8 cellular contexts compared by ENCODE assay signal in genomic region chr13:28138012-28138755, GRCh38.
DNase-seq lines count a peak whose midpoint lies in the region; ATAC-seq lines count a peak whose summit lies in the region.

A gene with protein sequence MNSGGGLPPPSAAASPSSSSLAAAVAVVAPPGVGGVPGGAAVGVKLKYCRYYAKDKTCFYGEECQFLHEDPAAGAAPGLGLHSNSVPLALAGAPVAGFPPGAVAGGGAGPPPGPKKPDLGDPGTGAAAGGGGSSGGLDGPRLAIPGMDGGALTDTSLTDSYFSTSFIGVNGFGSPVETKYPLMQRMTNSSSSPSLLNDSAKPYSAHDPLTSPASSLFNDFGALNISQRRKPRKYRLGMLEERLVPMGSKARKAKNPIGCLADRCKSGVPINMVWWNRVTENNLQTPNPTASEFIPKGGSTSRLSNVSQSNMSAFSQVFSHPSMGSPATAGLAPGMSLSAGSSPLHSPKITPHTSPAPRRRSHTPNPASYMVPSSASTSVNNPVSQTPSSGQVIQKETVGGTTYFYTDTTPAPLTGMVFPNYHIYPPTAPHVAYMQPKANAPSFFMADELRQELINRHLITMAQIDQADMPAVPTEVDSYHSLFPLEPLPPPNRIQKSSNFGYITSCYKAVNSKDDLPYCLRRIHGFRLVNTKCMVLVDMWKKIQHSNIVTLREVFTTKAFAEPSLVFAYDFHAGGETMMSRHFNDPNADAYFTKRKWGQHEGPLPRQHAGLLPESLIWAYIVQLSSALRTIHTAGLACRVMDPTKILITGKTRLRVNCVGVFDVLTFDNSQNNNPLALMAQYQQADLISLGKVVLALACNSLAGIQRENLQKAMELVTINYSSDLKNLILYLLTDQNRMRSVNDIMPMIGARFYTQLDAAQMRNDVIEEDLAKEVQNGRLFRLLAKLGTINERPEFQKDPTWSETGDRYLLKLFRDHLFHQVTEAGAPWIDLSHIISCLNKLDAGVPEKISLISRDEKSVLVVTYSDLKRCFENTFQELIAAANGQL (plus strand): TSS chr13:28138545. CDS start chr13:28138658, 113 bp downstream.

- peak within 1 kb of the TSS; percentile 96 for H3K27ac ChIP-seq in caudate nucleus (ENCODE audit: low read depth, low read length)

- DNase-seq in ACHN: peak; percentile 86
- DNase-seq in NCI-H345 (lab: John Stamatoyannopoulos, UW): peak; percentile 84
- peak; percentile 70 to 87 (median 84) for DNase-seq in activated CD4-positive, CD25-positive, alpha-beta regulatory T cell (lab: John Stamatoyannopoulos, UW)
- peak; percentile 9 to 92 (median 83) for DNase-seq in caudate nucleus (lab: John Stamatoyannopoulos, UW)
- DNase-seq in iris pigment epithelial cell (ENCODE audit: low read depth): peak; percentile 91
- DNase-seq in stimulated activated CD4-positive, alpha-beta T cell treated with anti-CD3 and anti-CD28 coated beads, Interleukin-12 subunit alpha, Interleukin-12 subunit beta, amount 100 ng/mL, for 4 hours: peak; percentile 89

- in situ Hi-C loops in ACHN (cut with HindIII; ENCODE audit: low pct_ligation_motif_present, low pct_unique_long_range_greater_than_20kb, low sequenced_read_pairs): no loop called here

- ATAC-seq in GM18861 (IDR thresholded peaks at IDR 0.05; ENCODE audit: unreplicated experiment) (peak; percentile 59), HG03097 (IDR thresholded peaks at IDR 0.05; ENCODE audit: low FRiP score, unreplicated experiment) (peak; percentile 65)

Comparison
In these comparisons a context has a peak if more than half of its experiments do, and no peak if none do; other contexts are left out.
1. Peak in every context shown above with its lines: DNase-seq, ATAC-seq and H3K27ac ChIP-seq.